11 cellular contexts compared by ENCODE assay signal in genomic region chr2:29010946-29011649, GRCh38. TPM values are rescaled to one million over a fixed set of nuclear protein-coding genes. Genes with fewer than 3 reads are reported as not detected.
A peak's percentile ranks its signal among the peaks of the same experiment; 100 is the strongest.
DNase-seq lines count a peak whose midpoint lies in the region; ATAC-seq, FAIRE-seq and TF ChIP-seq lines count a peak whose summit lies in the region.
"Had no signal": no experiment of that assay in that cellular context is flagged by ENCODE, and none has a peak within 500 bp of the region (broad histone marks: within the 10 kb centered on the region; RNA-seq: fewer than 3 reads in every experiment).

No MANE protein-coding gene starts in this region.

- TF ChIP-seq CTCF in kidney (IDR thresholded peaks at IDR 0.05; ENCODE audit: borderline replicate concordance, extremely low read depth, insufficient read depth): no peak

- no peak for ATAC-seq in HG03520 (IDR thresholded peaks at IDR 0.05; ENCODE audit: unreplicated experiment)
- no peak for ATAC-seq in HG02623 (IDR thresholded peaks at IDR 0.05; ENCODE audit: unreplicated experiment)

- H3K27me3 Mint-ChIP-seq in activated naive CD4-positive, alpha-beta T cell treated with anti-CD3 and anti-CD28 coated beads, Interleukin-2, amount 10 ng/mL, durations not matched to agents 7 days and 5 days: no peaks in the 10 kb centered on the region
- no peaks in the 10 kb centered on the region for H3K27me3 Mint-ChIP-seq in stimulated activated naive CD8-positive, alpha-beta T cell treated with anti-CD3 and anti-CD28 coated beads, Interleukin-15, Interleukin-2, amounts not matched to agents 100 ng/mL and 50 ng/mL, for 24 hours

- H3K36me3 ChIP-seq in kidney (ENCODE audit: control insufficient read depth in 1 of 2, insufficient read depth in 2 of 2, low read length in 2 of 2): no peaks in the 10 kb centered on the region
- H3K36me3 ChIP-seq: uterus had no signal

- H3K4me3 ChIP-seq in kidney (ENCODE audit: low read length in 2 of 2): no peak overlapping the region
- H3K4me3 ChIP-seq: A549, uterus had no signal

- H3K9me3 ChIP-seq in kidney (ENCODE audit: control insufficient read depth in 1 of 2, low read length in 2 of 2): no peaks in the 10 kb centered on the region
- H3K9me3 ChIP-seq: A549, uterus had no signal

- intact Hi-C loops in kidney (cut with DNase I): no loop called here

- DNase-seq in NCI-H1417 (lab: John Stamatoyannopoulos, UW): peak in 2 of 3 experiments; percentile 45 to 56
- DNase-seq in NCI-H1417 treated with DMSO at 0.1 percent for 48 hours (lab: John Stamatoyannopoulos, UW): no peak
- DNase-seq in activated naive CD4-positive, alpha-beta T cell treated with anti-CD3 and anti-CD28 coated beads, Interleukin-2, amount 10 ng/mL, durations not matched to agents 7 days and 5 days: peak; percentile 71
- DNase-seq in kidney: peak; percentile 87
- no peak for DNase-seq in NCI-H526 treated with DMSO at 0.1 percent for 48 hours (lab: John Stamatoyannopoulos, UW)

- FAIRE-seq in kidney (lab: Jason Lieb, UNC): no peak
- FAIRE-seq: A549 had no signal

- H3K36me3 Mint-ChIP-seq in activated naive CD4-positive, alpha-beta T cell treated with anti-CD3 and anti-CD28 coated beads, Interleukin-2, amount 10 ng/mL, durations not matched to agents 7 days and 5 days: no peaks in the 10 kb centered on the region
- no peaks in the 10 kb centered on the region for H3K36me3 Mint-ChIP-seq in stimulated activated naive CD8-positive, alpha-beta T cell treated with anti-CD3 and anti-CD28 coated beads, Interleukin-15, Interleukin-2, amounts not matched to agents 100 ng/mL and 50 ng/mL, for 24 hours (ENCODE audit: low read depth)

- peaks cover 75% of the 10 kb centered on the region for H3K4me1 Mint-ChIP-seq in activated naive CD4-positive, alpha-beta T cell treated with anti-CD3 and anti-CD28 coated beads, Interleukin-2, amount 10 ng/mL, durations not matched to agents 7 days and 5 days
- peaks cover 76% of the 10 kb centered on the region for H3K4me1 Mint-ChIP-seq in stimulated activated naive CD8-positive, alpha-beta T cell treated with anti-CD3 and anti-CD28 coated beads, Interleukin-15, Interleukin-2, amounts not matched to agents 100 ng/mL and 50 ng/mL, for 24 hours (ENCODE audit: low read depth)

- H3K4me3 Mint-ChIP-seq in activated naive CD4-positive, alpha-beta T cell treated with anti-CD3 and anti-CD28 coated beads, Interleukin-2, amount 10 ng/mL, durations not matched to agents 7 days and 5 days: peak overlapping the region; percentile 54
- peak overlapping the region; percentile 27 for H3K4me3 Mint-ChIP-seq in stimulated activated naive CD8-positive, alpha-beta T cell treated with anti-CD3 and anti-CD28 coated beads, Interleukin-15, Interleukin-2, amounts not matched to agents 100 ng/mL and 50 ng/mL, for 24 hours

- no peaks in the 10 kb centered on the region for H3K9me3 Mint-ChIP-seq in activated naive CD4-positive, alpha-beta T cell treated with anti-CD3 and anti-CD28 coated beads, Interleukin-2, amount 10 ng/mL, durations not matched to agents 7 days and 5 days
- no peaks in the 10 kb centered on the region for H3K9me3 Mint-ChIP-seq in stimulated activated naive CD8-positive, alpha-beta T cell treated with anti-CD3 and anti-CD28 coated beads, Interleukin-15, Interleukin-2, amounts not matched to agents 100 ng/mL and 50 ng/mL, for 24 hours

- H3K4me1 ChIP-seq in kidney (ENCODE audit: control insufficient read depth in 1 of 2, insufficient read depth in 1 of 2, low read depth in 1 of 2, low read length in 2 of 2): peaks cover 8 to 11% of the 10 kb centered on the region in 2 donors
- H3K4me1 ChIP-seq: A549 had no signal

- H3K27ac Mint-ChIP-seq in activated naive CD4-positive, alpha-beta T cell treated with anti-CD3 and anti-CD28 coated beads, Interleukin-2, amount 10 ng/mL, durations not matched to agents 7 days and 5 days: peak overlapping the region; percentile 96
- peak overlapping the region; percentile 83 for H3K27ac Mint-ChIP-seq in stimulated activated naive CD8-positive, alpha-beta T cell treated with anti-CD3 and anti-CD28 coated beads, Interleukin-15, Interleukin-2, amounts not matched to agents 100 ng/mL and 50 ng/mL, for 24 hours

- no peak overlapping the region for H3K27ac ChIP-seq in kidney (ENCODE audit: low read depth in 2 of 2, low read length in 2 of 2)
- H3K27ac ChIP-seq: A549 had no signal

- CTCF ChIA-PET in activated naive CD4-positive, alpha-beta T cell treated with anti-CD3 and anti-CD28 coated beads, Interleukin-2, amount 10 ng/mL, durations not matched to agents 7 days and 5 days (lab: Charles Lee): interaction anchor here (0.7 to 2.8 kb wide), 5 partner anchors 9 to 185 kb away, joined by 3 to 11 read pairs (median 3); no protein-coding TSS in a partner anchor

- no peak overlapping the region for H3K9ac ChIP-seq in kidney (ENCODE audit: low read length in 2 of 2)

RNA-seq across cellular contexts. Expression of gene TOGARAM2, which starts 30.0 kb away (rescaled TPM):
- 0.60 TPM for total RNA-seq in kidney
- 1.4 TPM for polyA plus RNA-seq in kidney (ENCODE audit: insufficient read depth, low read depth, low replicate concordance)
- total RNA-seq: M059J had no signal

Comparison
In these comparisons a context has a peak if more than half of its experiments do, and no peak if none do; other contexts are left out.
1. DNase-seq: peak in NCI-H1417 (2 of 3), activated naive CD4-positive, alpha-beta T cell treated with anti-CD3 and anti-CD28 coated beads, Interleukin-2, amount 10 ng/mL, durations not matched to agents 7 days and 5 days (single experiment) and kidney (single experiment); none in NCI-H1417 treated with DMSO at 0.1 percent for 48 hours (single experiment) and NCI-H526 treated with DMSO at 0.1 percent for 48 hours (single experiment).